In the genomic region with DNA sequence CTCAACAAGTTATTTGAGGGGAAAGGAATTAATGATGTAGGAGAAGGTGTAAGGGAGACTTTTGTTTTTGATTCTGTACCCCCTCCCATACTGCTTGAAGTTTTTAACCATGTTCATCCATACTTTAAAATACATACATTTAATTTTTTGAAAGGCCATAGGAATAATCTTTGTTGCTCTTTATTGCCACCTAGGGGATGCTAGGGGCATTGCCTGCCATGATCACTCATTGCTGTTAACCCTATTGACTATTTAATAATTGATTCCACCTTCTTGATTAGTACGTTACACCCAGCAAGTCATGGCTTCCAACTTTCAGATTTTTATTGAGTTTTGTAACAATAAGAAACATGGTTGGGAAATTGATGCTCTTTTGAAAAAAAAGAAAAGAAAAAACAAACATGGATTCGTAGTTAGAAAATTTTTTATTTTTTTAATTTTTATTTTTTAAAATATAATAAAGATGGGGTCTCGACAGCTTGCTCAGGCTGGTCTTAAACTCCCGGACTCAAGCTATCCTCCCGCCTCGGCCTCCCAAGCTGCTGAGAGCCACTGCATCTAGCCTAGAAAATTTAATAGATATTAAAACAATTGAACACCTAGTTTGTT, we compare ENCODE assay signal across 9 cellular contexts. TPM values are rescaled to one million over a fixed set of nuclear protein-coding genes. Genes with fewer than 3 reads are reported as not detected.
DNase-seq lines count a peak whose midpoint lies in the region; ATAC-seq and TF ChIP-seq lines count a peak whose summit lies in the region.
"Had no signal": no experiment of that assay in that cellular context is flagged by ENCODE, and none has a peak within 500 bp of the region (broad histone marks: within the 10 kb centered on the region; RNA-seq: fewer than 3 reads in every experiment).

No MANE protein-coding gene starts in this region.

- CTCF ChIA-PET in Calu3 (lab: Charles Lee) = interaction anchor here (1.0 to 1.5 kb wide), 2 partner anchors 8 to 36 kb away, joined by 3 to 7 read pairs; partner anchors contain the start of gene PRKAB1

- intact Hi-C loops in Calu3 (cut with micrococcal nuclease; ENCODE audit: unreplicated experiment) = loop anchor here (5.0 kb wide), 1 partner anchor 243 kb away; no protein-coding TSS in a partner anchor

- ATAC-seq in GM21423 (IDR thresholded peaks at IDR 0.05; ENCODE audit: unreplicated experiment) (peak; percentile 52), HG03097 (IDR thresholded peaks at IDR 0.05; ENCODE audit: low FRiP score, unreplicated experiment) (no peak), HG03439 (IDR thresholded peaks at IDR 0.05; ENCODE audit: unreplicated experiment) (no peak)
- peak in 1 of 2 donors; percentile 47 for ATAC-seq in activated T-cell treated with anti-CD3 and anti-CD28 coated beads, Interleukin-2, amount 50 U/mL, for 72 hours (replicated peaks in 1 of 2)

- H3K9me3 Mint-ChIP-seq in Calu3 (ENCODE audit: low read depth, unreplicated experiment) (no peaks in the 10 kb centered on the region), glutamatergic neuron (ENCODE audit: unreplicated experiment) (peaks cover under 1% of the 10 kb centered on the region)
- peaks cover 0 to 5% of the 10 kb centered on the region in 2 donors for H3K9me3 Mint-ChIP-seq in activated T-cell treated with anti-CD3 and anti-CD28 coated beads, Interleukin-2, amount 50 U/mL, for 72 hours

- H3K27ac Mint-ChIP-seq in Calu3 (ENCODE audit: unreplicated experiment) = no peak overlapping the region
- no peak overlapping the region for H3K27ac Mint-ChIP-seq in activated T-cell treated with anti-CD3 and anti-CD28 coated beads, Interleukin-2, amount 50 U/mL, for 72 hours
- no peak overlapping the region for H3K27ac Mint-ChIP-seq in glutamatergic neuron (ENCODE audit: unreplicated experiment)
- H3K27ac Mint-ChIP-seq: T-helper 1 cell treated with Interleukin-12 subunit alpha and Interleukin-12 subunit beta and Interleukin-4 antibody, amounts not matched to agents 30 μg/mL and 1 μg/mL, for 36 hours had no signal

- H3K27me3 Mint-ChIP-seq in Calu3 (ENCODE audit: unreplicated experiment) (peaks cover 13% of the 10 kb centered on the region), glutamatergic neuron (ENCODE audit: unreplicated experiment) (no peaks in the 10 kb centered on the region)
- H3K27me3 Mint-ChIP-seq in activated T-cell treated with anti-CD3 and anti-CD28 coated beads, Interleukin-2, amount 50 U/mL, for 72 hours (ENCODE audit: low read depth) = no peaks in the 10 kb centered on the region

- no peak overlapping the region for H3K4me3 Mint-ChIP-seq in Calu3 (ENCODE audit: low read depth, unreplicated experiment)
- no peak overlapping the region for H3K4me3 Mint-ChIP-seq in activated T-cell treated with anti-CD3 and anti-CD28 coated beads, Interleukin-2, amount 50 U/mL, for 72 hours
- no peak overlapping the region for H3K4me3 Mint-ChIP-seq in glutamatergic neuron (ENCODE audit: unreplicated experiment)
- H3K4me3 Mint-ChIP-seq: T-helper 1 cell treated with Interleukin-12 subunit alpha and Interleukin-12 subunit beta and Interleukin-4 antibody, amounts not matched to agents 30 μg/mL and 1 μg/mL, for 36 hours had no signal

- BruUV-seq in Calu3 (replicated peaks; lab: Mats Ljungman, UMichigan) = no TSS peak

- H3K4me1 Mint-ChIP-seq in Calu3 (ENCODE audit: low read depth, unreplicated experiment) (no peaks in the 10 kb centered on the region), glutamatergic neuron (ENCODE audit: low read depth, unreplicated experiment) (no peaks in the 10 kb centered on the region)
- H3K4me1 Mint-ChIP-seq in activated T-cell treated with anti-CD3 and anti-CD28 coated beads, Interleukin-2, amount 50 U/mL, for 72 hours (ENCODE audit: low read depth) = peaks cover 7% of the 10 kb centered on the region

- H3K36me3 Mint-ChIP-seq in Calu3 (ENCODE audit: insufficient read depth, unreplicated experiment) (no peaks in the 10 kb centered on the region), glutamatergic neuron (ENCODE audit: unreplicated experiment) (no peaks in the 10 kb centered on the region)
- no peaks in the 10 kb centered on the region for H3K36me3 Mint-ChIP-seq in activated T-cell treated with anti-CD3 and anti-CD28 coated beads, Interleukin-2, amount 50 U/mL, for 72 hours (ENCODE audit: insufficient read depth in 2 of 2)

- TF ChIP-seq CTCF in Calu3 (IDR thresholded peaks at IDR 0.05; ENCODE audit: unreplicated experiment) = peak; percentile 66
- TF ChIP-seq CTCF in glutamatergic neuron (IDR thresholded peaks at IDR 0.05; ENCODE audit: partially characterized antibody, unreplicated experiment) = peak; percentile 85

- DNase-seq in Calu3 (peak; percentile 58), NCI-H460 (ENCODE audit: extremely low read depth, low read depth) (peak; percentile 40), glutamatergic neuron (peak; percentile 47)
- DNase-seq in activated T-cell treated with anti-CD3 and anti-CD28 coated beads, Interleukin-2, amount 50 U/mL, for 72 hours = peak; percentile 42 to 45
- peak; percentile 47 for DNase-seq in stimulated activated CD4-positive, alpha-beta T cell treated with anti-CD3 and anti-CD28 coated beads, Interleukin-4, amount 100 ng/mL, for 24 hours

RNA-seq across cellular contexts. Expression of gene PRKAB1, which starts 8.5 kb away (rescaled TPM):
- total RNA-seq in Calu3 (2022) (73.5 and 82.7 TPM in 2 replicates), glutamatergic neuron (ENCODE audit: unreplicated experiment) (37.5 TPM)
- total RNA-seq in NCI-H460 (2014; rRNA removed; shearing (Covaris generic)) = 15.8 and 18.6 TPM in 2 replicates
- 19.5 and 29.5 TPM in 2 replicates for polyA plus RNA-seq in NCI-H460 (2014; cell fraction: nucleus; rRNA removed)
- total RNA-seq in activated T-cell treated with anti-CD3 and anti-CD28 coated beads, Interleukin-2, amount 50 U/mL, for 72 hours = 10 to 100 TPM; 52.3 to 63.7 TPM
